ENCODE assay signal across 20 cellular contexts in genomic region chr4:44623687-44624086, GRCh38. TPM values are rescaled to one million over a fixed set of nuclear protein-coding genes. Genes with fewer than 3 reads are reported as not detected.
DNase-seq lines count a peak whose midpoint lies in the region; TF ChIP-seq lines count a peak whose summit lies in the region.
"Had no signal": no experiment of that assay in that cellular context is flagged by ENCODE, and none has a peak within 500 bp of the region (broad histone marks: within the 10 kb centered on the region; RNA-seq: fewer than 3 reads in every experiment).

No MANE protein-coding gene starts in this region.

- TF ChIP-seq POLR2A in lower leg skin (IDR thresholded peaks at IDR 0.05): no peak

- no peaks in the 10 kb centered on the region for H3K9me3 Mint-ChIP-seq in H9
- H3K9me3 Mint-ChIP-seq: CD4-positive, alpha-beta memory T cell had no signal

- H2AFZ ChIP-seq in H9 (ENCODE audit: low read length): no peak overlapping the region
- H2AFZ ChIP-seq: GM23248 had no signal

- no peak overlapping the region for H3K27ac Mint-ChIP-seq in H9
- H3K27ac Mint-ChIP-seq: CD4-positive, alpha-beta memory T cell had no signal

- H2AK5ac ChIP-seq in H9 (ENCODE audit: insufficient read length, low read length): no peak overlapping the region

- H3K4me3 ChIP-seq in lower leg skin (ENCODE audit: low read depth, poor library complexity, severe bottlenecking): no peak overlapping the region
- H3K4me3 ChIP-seq: A549, GM23248 had no signal

- H3K27me3 Mint-ChIP-seq in H9 (ENCODE audit: low read depth): no peaks in the 10 kb centered on the region
- H3K27me3 Mint-ChIP-seq: CD4-positive, alpha-beta memory T cell had no signal

- H3K79me1 ChIP-seq in H9 (ENCODE audit: insufficient read depth, low read depth, low read length, poor library complexity, severe bottlenecking): no peaks in the 10 kb centered on the region

- 8 to 13% methylated on average over 1 of the region's 1 CpG for WGBS in lower leg skin, 2 donors
- no CpG with 5 or more reads among the region's 1 CpG for WGBS in H9 (ENCODE audit: extremely low coverage, insufficient read length, low lambda C conversion rate)

- intact Hi-C loops in lower leg skin (cut with DNase I; ENCODE audit: low total_unique reads): no loop called here

- H3K36me3 Mint-ChIP-seq in H9 (ENCODE audit: insufficient read depth in 1 of 3, low read depth in 3 of 3): no peaks in the 10 kb centered on the region
- H3K36me3 Mint-ChIP-seq: CD4-positive, alpha-beta memory T cell had no signal

- DNase-seq in Ammon's horn (ENCODE audit: low spot score) (peak; percentile 7), NCI-H446 treated with DMSO at 0.1 percent for 48 hours (lab: John Stamatoyannopoulos, UW) (peak; percentile 13), medulla oblongata (ENCODE audit: extremely low spot score) (peak; percentile 33), superior temporal gyrus (ENCODE audit: extremely low spot score) (peak; percentile 26), lower leg skin (ENCODE audit: low spot score in 2 of 2) (no peak), NCI-H1417 (lab: John Stamatoyannopoulos, UW) (no peak), H9 (no peak)
- DNase-seq: 8988T; ACHN; AML-193; C1 segment of cervical spinal cord; Calu3; CD4-positive, alpha-beta memory T cell; COR-L47; DMS153; DND-41; GM23248; H7 had no signal

- no peak overlapping the region for H2BK20ac ChIP-seq in H9 (ENCODE audit: low read depth, low read length, poor library complexity, severe bottlenecking)

- H4K91ac ChIP-seq in H9 (ENCODE audit: insufficient read length, low read depth, low read length): no peak overlapping the region

- no peaks in the 10 kb centered on the region for H3K79me2 ChIP-seq in H9 (ENCODE audit: insufficient read depth, low read length)

- no peak overlapping the region for H3K4me2 ChIP-seq in H9 (ENCODE audit: insufficient read depth, insufficient read length, low read length)
- H3K4me2 ChIP-seq: A549 had no signal

- no peak overlapping the region for H3K4ac ChIP-seq in H9 (ENCODE audit: low read depth, low read length)

- H3K4me3 Mint-ChIP-seq in H9: no peak overlapping the region
- H3K4me3 Mint-ChIP-seq: CD4-positive, alpha-beta memory T cell had no signal

- no peak overlapping the region for H3K14ac ChIP-seq in H9 (ENCODE audit: insufficient read depth, low read length)

- H2BK12ac ChIP-seq in H9 (ENCODE audit: insufficient read length, low read depth, low read length): no peak overlapping the region

- H4K20me1 ChIP-seq in H9 (ENCODE audit: control insufficient read depth, insufficient read depth, insufficient read length): no peaks in the 10 kb centered on the region

- no peak overlapping the region for H3K56ac ChIP-seq in H9 (ENCODE audit: insufficient read length, low read depth, low read length)

- H3K9me3 ChIP-seq in H9 (ENCODE audit: control insufficient read depth, low read depth, low read length): no peaks in the 10 kb centered on the region
- H3K9me3 ChIP-seq: A549 had no signal

- H3K4me1 Mint-ChIP-seq in H9: no peaks in the 10 kb centered on the region
- H3K4me1 Mint-ChIP-seq: CD4-positive, alpha-beta memory T cell had no signal

- H3K18ac ChIP-seq in H9 (ENCODE audit: insufficient read length, low read depth, low read length): no peak overlapping the region

- no peak overlapping the region for H4K5ac ChIP-seq in H9 (ENCODE audit: insufficient read length, low read depth, low read length)

- no peak overlapping the region for H2BK15ac ChIP-seq in H9 (ENCODE audit: low read depth, low read length)

- H3T11ph ChIP-seq in H9 (ENCODE audit: low read length): no peak overlapping the region

- H2BK120ac ChIP-seq in H9 (ENCODE audit: low read depth, low read length, poor library complexity, severe bottlenecking): no peak overlapping the region

- no peak overlapping the region for H2BK5ac ChIP-seq in H9 (ENCODE audit: insufficient read length, low read length)

- no peak overlapping the region for H3K23ac ChIP-seq in H9 (ENCODE audit: insufficient read length, low read depth, low read length)

- H3K4me1 ChIP-seq in H9 (ENCODE audit: insufficient read depth, low read length): no peaks in the 10 kb centered on the region
- H3K4me1 ChIP-seq: A549 had no signal

- no peaks in the 10 kb centered on the region for H3K27me3 ChIP-seq in H9 (ENCODE audit: insufficient read depth, low read length)

- H3K27ac ChIP-seq in H9 (ENCODE audit: insufficient read length, low read depth, low read length): no peak overlapping the region
- H3K27ac ChIP-seq: A549, GM23248 had no signal

- TF ChIP-seq CTCF in lower leg skin (IDR thresholded peaks at IDR 0.05) (no peak), H9 (conservative IDR thresholded peaks at IDR 0.05) (no peak)

- H4K8ac ChIP-seq in H9 (replicated peaks; ENCODE audit: insufficient read length, low read depth, low read length): no peak overlapping the region

- H3K9ac ChIP-seq in H9 (ENCODE audit: extremely low read depth, insufficient read length, low read length): no peak overlapping the region
- H3K9ac ChIP-seq: GM23248 had no signal

- H3K23me2 ChIP-seq in H9 (ENCODE audit: insufficient read length, low read depth, low read length, poor library complexity, severe bottlenecking): no peaks in the 10 kb centered on the region

RNA-seq across cellular contexts. Expression of gene YIPF7, which starts 27.7 kb away (rescaled TPM):
- total RNA-seq in lower leg skin (under 1 TPM in 1 of 4 donors, not detected in 3; 0.29 TPM), H9 (2021) (not detected in 2 replicates)
- total RNA-seq: CD4-positive, alpha-beta memory T cell; GM23248; H1; H7 had no signal

RNA-seq across cellular contexts. Expression of gene GUF1, which starts 54.5 kb away (rescaled TPM):
- total RNA-seq in lower leg skin: 10 to 100 TPM; 13.4 to 19.8 (median 17.4) TPM
- total RNA-seq in H9 (2021): 35.4 and 38.6 TPM in 2 replicates

Comparison
In these comparisons a context has a peak if more than half of its experiments do, and no peak if none do; other contexts are left out.
1. DNase-seq: peak in Ammon's horn (single experiment), NCI-H446 treated with DMSO at 0.1 percent for 48 hours (single experiment), medulla oblongata (single experiment) and superior temporal gyrus (single experiment); none in lower leg skin (0 of 2), NCI-H1417 (0 of 3) and H9 (single experiment).